8 cellular contexts compared by ENCODE assay signal in genomic region chr12:89947437-89948265, GRCh38.
DNase-seq lines count a peak whose midpoint lies in the region; ATAC-seq and TF ChIP-seq lines count a peak whose summit lies in the region.

No MANE protein-coding gene starts in this region.

- CTCF ChIA-PET in Caco-2 (lab: Charles Lee) = no interaction called here

- H3K27me3 Mint-ChIP-seq in Caco-2 (ENCODE audit: insufficient read depth, unreplicated experiment) (no peaks in the 10 kb centered on the region), endodermal cell (ENCODE audit: insufficient read depth) (no peaks in the 10 kb centered on the region)

- H3K36me3 ChIP-seq in Caco-2 (ENCODE audit: control insufficient read depth, insufficient read depth, low read length) (no peaks in the 10 kb centered on the region), endodermal cell (ENCODE audit: control insufficient read depth, insufficient read depth, low read length) (no peaks in the 10 kb centered on the region)

- H3K27ac Mint-ChIP-seq in Caco-2 (ENCODE audit: unreplicated experiment) = no peak overlapping the region
- H3K27ac Mint-ChIP-seq in endodermal cell = peak overlapping the region; percentile 8

- POLR2A ChIA-PET in Caco-2 (lab: Charles Lee) = no interaction called here

- no peaks in the 10 kb centered on the region for H3K9me3 ChIP-seq in Caco-2
- H3K9me3 ChIP-seq in endodermal cell (ENCODE audit: control insufficient read depth, low read length) = no peaks in the 10 kb centered on the region

- no peak for DNase-seq in Caco-2
- peak; percentile 95 for DNase-seq in NCI-H460 (ENCODE audit: extremely low read depth, low read depth)
- DNase-seq in endodermal cell = peak; percentile 58
- no peak for DNase-seq in omental fat pad (ENCODE audit: low spot score)
- DNase-seq in superior temporal gyrus (ENCODE audit: extremely low spot score) = no peak
- DNase-seq in DMS153 (lab: John Stamatoyannopoulos, UW) = no peak
- DNase-seq in NCI-H1436 treated with DMSO at 0.1 percent for 48 hours (lab: John Stamatoyannopoulos, UW) = no peak
- no peak for DNase-seq in activated naive CD4-positive, alpha-beta T cell (lab: John Stamatoyannopoulos, UW)

- H3K9ac ChIP-seq in endodermal cell (ENCODE audit: extremely low read depth, low read length, poor library complexity, severe bottlenecking) = no peak overlapping the region

- 81 to 85% methylated on average over 2 to 4 of the region's 5 CpGs for WGBS in endodermal cell (ENCODE audit: insufficient coverage in 1 of 2, insufficient read length in 1 of 2), 2 experiments

- H3K4me1 ChIP-seq in Caco-2 (peaks cover 50% of the 10 kb centered on the region), endodermal cell (ENCODE audit: control insufficient read depth, insufficient read depth, low read length) (peaks cover 13% of the 10 kb centered on the region)

- H3K9me3 Mint-ChIP-seq in Caco-2 (ENCODE audit: unreplicated experiment) (no peaks in the 10 kb centered on the region), endodermal cell (no peaks in the 10 kb centered on the region)

- ATAC-seq in omental fat pad (ENCODE audit: low FRiP score) = peak; percentile 90

- H3K36me3 Mint-ChIP-seq in Caco-2 (ENCODE audit: insufficient read depth, unreplicated experiment) (no peaks in the 10 kb centered on the region), endodermal cell (ENCODE audit: low read depth) (no peaks in the 10 kb centered on the region)

- H3K4me3 ChIP-seq in Caco-2 (ENCODE audit: low read depth, low read length) = no peak overlapping the region
- no peak overlapping the region for H3K4me3 ChIP-seq in endodermal cell (ENCODE audit: low read length)

- BruUV-seq in Caco-2 (replicated peaks; lab: Mats Ljungman, UMichigan) = no TSS peak

- H3K27ac ChIP-seq in endodermal cell (ENCODE audit: low read depth, low read length) = no peak overlapping the region

- H3K27me3 ChIP-seq in Caco-2 (replicated peaks; ENCODE audit: control insufficient read depth, insufficient read depth, low read length) (no peaks in the 10 kb centered on the region), endodermal cell (ENCODE audit: control insufficient read depth, insufficient read depth, low read length, poor library complexity, severe bottlenecking) (no peaks in the 10 kb centered on the region)

- H3K4me1 Mint-ChIP-seq in Caco-2 (ENCODE audit: low read depth, unreplicated experiment) = peaks cover 30% of the 10 kb centered on the region
- peaks cover 33% of the 10 kb centered on the region for H3K4me1 Mint-ChIP-seq in endodermal cell

- TF ChIP-seq CTCF in Caco-2 (IDR thresholded peaks at IDR 0.05; ENCODE audit: insufficient read depth in 1 of 2, low read depth in 1 of 2, low read length in 1 of 2, severe bottlenecking in 1 of 2, unreplicated experiment in 1 of 2) (no peak), endodermal cell (conservative IDR thresholded peaks at IDR 0.05) (no peak), omental fat pad (IDR thresholded peaks at IDR 0.05) (no peak)

- peak overlapping the region; percentile 7 for H3K4me3 Mint-ChIP-seq in Caco-2 (ENCODE audit: unreplicated experiment)
- no peak overlapping the region for H3K4me3 Mint-ChIP-seq in endodermal cell

- intact Hi-C loops in Caco-2 (cut with micrococcal nuclease; ENCODE audit: unreplicated experiment) = loop anchor here (2.0 kb wide), 1 partner anchor 315 kb away; no protein-coding TSS in a partner anchor

Comparison
In these comparisons a context has a peak if more than half of its experiments do, and no peak if none do; other contexts are left out.
1. DNase-seq: peak in NCI-H460 (single experiment) and endodermal cell (single experiment); none in Caco-2 (0 of 2), omental fat pad (single experiment), superior temporal gyrus (single experiment), DMS153 (single experiment), NCI-H1436 treated with DMSO at 0.1 percent for 48 hours (single experiment) and activated naive CD4-positive, alpha-beta T cell (0 of 4).